In the genomic region with DNA sequence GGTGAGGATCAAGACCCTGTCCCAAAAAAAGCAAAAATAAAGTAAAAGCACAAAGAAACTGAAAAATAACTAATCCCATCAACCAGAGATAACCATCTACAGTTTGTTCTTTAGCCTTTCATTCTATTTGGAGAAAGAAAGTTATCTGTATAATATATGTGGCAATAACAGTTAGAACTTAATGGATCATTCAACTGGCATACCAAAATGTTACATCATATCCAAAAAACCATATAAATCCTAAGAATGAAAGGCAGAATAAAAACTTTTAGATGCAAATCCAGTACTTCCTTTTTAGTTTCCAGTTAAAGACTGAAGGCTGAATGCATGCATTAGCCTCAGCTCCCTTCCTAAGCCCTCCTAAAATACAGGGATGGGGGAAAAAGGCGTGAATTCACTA, we compare ENCODE assay signal across 10 cellular contexts. TPM values are rescaled to one million over a fixed set of nuclear protein-coding genes. Genes with fewer than 3 reads are reported as not detected.
DNase-seq lines count a peak whose midpoint lies in the region; ATAC-seq and TF ChIP-seq lines count a peak whose summit lies in the region.
"Had no signal": no experiment of that assay in that cellular context is flagged by ENCODE, and none has a peak within 500 bp of the region (broad histone marks: within the 10 kb centered on the region; RNA-seq: fewer than 3 reads in every experiment).

No MANE protein-coding gene starts in this region.

- no peak for DNase-seq in HCT116 (ENCODE audit: low read depth, low spot score)
- DNase-seq in MCF 10A (ENCODE audit: unreplicated experiment), result no peak
- DNase-seq in naive thymus-derived CD8-positive, alpha-beta T cell, result no peak
- no peak for DNase-seq in endodermal cell
- no peak for DNase-seq in stimulated activated CD4-positive, alpha-beta T cell treated with anti-CD3 and anti-CD28 coated beads, Interleukin-15, amount 100 ng/mL, for 24 hours
- DNase-seq: dorsolateral prefrontal cortex had no signal

- peak overlapping the region in 3 of 11 experiments; percentile 29 to 54 (median 46); a peak in 4 of 22 replicates for H3K9ac ChIP-seq in BLaER1 treated with 17β-estradiol and CSF1 and Interleukin-3, amounts not matched to agents 10 nM and 100 nM
- H3K9ac ChIP-seq in HCT116 (ENCODE audit: low read length), result no peak overlapping the region
- H3K9ac ChIP-seq in endodermal cell (ENCODE audit: extremely low read depth, low read length, poor library complexity, severe bottlenecking), result no peak overlapping the region

- H3K27ac Mint-ChIP-seq in MCF 10A (ENCODE audit: low read depth, unreplicated experiment) (peak overlapping the region; percentile 32), endodermal cell (no peak overlapping the region)
- peak overlapping the region; percentile 92 to 98 (median 97) for H3K27ac Mint-ChIP-seq in naive thymus-derived CD8-positive, alpha-beta T cell

- TSS peak; percentile 14 for BruUV-seq in HCT116 (replicated peaks; lab: Mats Ljungman, UMichigan)
- BruUV-seq in MCF 10A (replicated peaks; lab: Mats Ljungman, UMichigan), result TSS peak; percentile 50

- no peak overlapping the region for H2AFZ ChIP-seq in HCT116 (ENCODE audit: low read depth, low read length, poor library complexity, severe bottlenecking)

- peak overlapping the region in 6 of 11 experiments; percentile 39 to 77 (median 58); a peak in 10 of 22 replicates for H3K27ac ChIP-seq in BLaER1 treated with 17β-estradiol and CSF1 and Interleukin-3, amounts not matched to agents 10 nM and 100 nM
- H3K27ac ChIP-seq in HCT116 (ENCODE audit: low read depth, low read length), result no peak overlapping the region
- H3K27ac ChIP-seq in endodermal cell (ENCODE audit: low read depth, low read length), result no peak overlapping the region
- H3K27ac ChIP-seq: dorsolateral prefrontal cortex, HL-60 had no signal

- no peaks in the 10 kb centered on the region for H3K9me2 ChIP-seq in HCT116 (ENCODE audit: insufficient read depth)

- H3K36me3 ChIP-seq in BLaER1 treated with 17β-estradiol and CSF1 and Interleukin-3, amounts not matched to agents 10 nM and 100 nM, result peaks cover 0 to 22% (median 16%) of the 10 kb centered on the region in 11 experiments; a peak in 18 of 22 replicates
- H3K36me3 ChIP-seq in HCT116 (ENCODE audit: control insufficient read depth in 1 of 2, insufficient read depth in 2 of 2, low read length in 2 of 2), result no peaks in the 10 kb centered on the region
- H3K36me3 ChIP-seq in endodermal cell (ENCODE audit: control insufficient read depth, insufficient read depth, low read length), result no peaks in the 10 kb centered on the region

- WGBS in endodermal cell (ENCODE audit: insufficient coverage in 1 of 2, insufficient read length in 1 of 2), 2 experiments, result 86 to 100% methylated on average over 1 of the region's 1 CpG

- H3K4me1 ChIP-seq in BLaER1 treated with 17β-estradiol and CSF1 and Interleukin-3, amounts not matched to agents 10 nM and 100 nM, result peaks cover 38 to 83% (median 44%) of the 10 kb centered on the region in 10 experiments
- H3K4me1 ChIP-seq in HCT116 (ENCODE audit: control insufficient read depth in 1 of 2, insufficient read depth in 2 of 2, low read length in 2 of 2), result peaks cover 27 to 43% of the 10 kb centered on the region in 2 experiments
- peaks cover 17% of the 10 kb centered on the region for H3K4me1 ChIP-seq in endodermal cell (ENCODE audit: control insufficient read depth, insufficient read depth, low read length)

- RAD21 ChIA-PET in HCT116 (lab: Charles Lee; ENCODE audit: low non-redundant PET in 1 of 2, low total read pairs in 2 of 2, uncharacterized antibody in 2 of 2, unreplicated experiment in 2 of 2), result no interaction called here

- TF ChIP-seq POLR2A in HCT116 (IDR thresholded peaks at IDR 0.05; ENCODE audit: borderline replicate concordance, extremely low read depth, insufficient read depth, insufficient read length), result no peak

- no peaks in the 10 kb centered on the region for H3K27me3 Mint-ChIP-seq in MCF 10A (ENCODE audit: insufficient read depth, unreplicated experiment)
- no peaks in the 10 kb centered on the region for H3K27me3 Mint-ChIP-seq in naive thymus-derived CD8-positive, alpha-beta T cell
- no peaks in the 10 kb centered on the region for H3K27me3 Mint-ChIP-seq in endodermal cell (ENCODE audit: insufficient read depth)

- H3K36me3 Mint-ChIP-seq in MCF 10A (ENCODE audit: insufficient read depth, unreplicated experiment) (peaks cover 12% of the 10 kb centered on the region), endodermal cell (ENCODE audit: low read depth) (peaks cover 5% of the 10 kb centered on the region)
- H3K36me3 Mint-ChIP-seq in naive thymus-derived CD8-positive, alpha-beta T cell, result no peaks in the 10 kb centered on the region

- TF ChIP-seq CTCF in HCT116 (IDR thresholded peaks at IDR 0.05 in 2 of 3, conservative IDR thresholded peaks at IDR 0.05 in 1 of 3; ENCODE audit: borderline replicate concordance in 1 of 3, insufficient read depth in 1 of 3, low read depth in 2 of 3, low read length in 2 of 3) (no peak), MCF 10A (IDR thresholded peaks at IDR 0.05; ENCODE audit: unreplicated experiment) (no peak), endodermal cell (conservative IDR thresholded peaks at IDR 0.05) (no peak)

- peaks cover 5 to 81% (median 38%) of the 10 kb centered on the region in 11 experiments; a peak in 14 of 22 replicates for H4K20me1 ChIP-seq in BLaER1 treated with 17β-estradiol and CSF1 and Interleukin-3, amounts not matched to agents 10 nM and 100 nM
- no peaks in the 10 kb centered on the region for H4K20me1 ChIP-seq in HCT116 (ENCODE audit: insufficient read depth)

- H3K4me1 Mint-ChIP-seq in MCF 10A (ENCODE audit: insufficient read depth, unreplicated experiment) (peaks cover 23% of the 10 kb centered on the region), endodermal cell (peaks cover 57% of the 10 kb centered on the region)
- peaks cover 39 to 83% (median 72%) of the 10 kb centered on the region in 4 donors for H3K4me1 Mint-ChIP-seq in naive thymus-derived CD8-positive, alpha-beta T cell

- peak overlapping the region in 9 of 11 experiments; percentile 26 to 93 (median 69); a peak in 17 of 22 replicates for H3K4me2 ChIP-seq in BLaER1 treated with 17β-estradiol and CSF1 and Interleukin-3, amounts not matched to agents 10 nM and 100 nM
- peak overlapping the region; percentile 48 for H3K4me2 ChIP-seq in HCT116 (ENCODE audit: low read length)

- POLR2A ChIA-PET in HCT116 (lab: Charles Lee) (no interaction called here), MCF 10A (lab: Yijun Ruan, JAX) (interaction anchor here (1.1 to 2.1 kb wide), 5 partner anchors 12 to 216 kb away, joined by 3 to 9 read pairs (median 5); partner anchors contain the start of genes ILRUN and TAF11)
- POLR2A ChIA-PET in naive thymus-derived CD8-positive, alpha-beta T cell (lab: Charles Lee), result interaction anchor here (0.7 to 4.0 kb wide), 6 partner anchors 10 to 121 kb away, joined by 3 to 34 read pairs (median 4); partner anchors contain the start of genes ILRUN and SNRPC

- TF ChIP-seq RAD21 in HCT116 (IDR thresholded peaks at IDR 0.05; ENCODE audit: low read depth), result no peak

- H3K4me3 Mint-ChIP-seq in MCF 10A (ENCODE audit: unreplicated experiment) (no peak overlapping the region), endodermal cell (no peak overlapping the region)
- H3K4me3 Mint-ChIP-seq in naive thymus-derived CD8-positive, alpha-beta T cell, result peak overlapping the region; percentile 67 to 85 (median 78)

- peaks cover 97% of the 10 kb centered on the region for H3K79me2 ChIP-seq in HCT116 (ENCODE audit: insufficient read depth, low read length)

- ATAC-seq in HCT116, result no peak
- no peak for ATAC-seq in naive thymus-derived CD8-positive, alpha-beta T cell
- ATAC-seq in GM19035 (IDR thresholded peaks at IDR 0.05; ENCODE audit: unreplicated experiment), result no peak
- no peak for ATAC-seq in HG02938 (IDR thresholded peaks at IDR 0.05; ENCODE audit: unreplicated experiment)

- CTCF ChIA-PET in HCT116 (lab: Charles Lee), result no interaction called here
- CTCF ChIA-PET in MCF 10A (lab: Yijun Ruan, JAX), result interaction anchor here (1.0 kb wide), 1 partner anchor 35 kb away, joined by 3 read pairs; no protein-coding TSS in a partner anchor

- peak overlapping the region in 1 of 10 experiments; percentile 20; a peak in 2 of 20 replicates for H3K4me3 ChIP-seq in BLaER1 treated with 17β-estradiol and CSF1 and Interleukin-3, amounts not matched to agents 10 nM and 100 nM
- no peak overlapping the region for H3K4me3 ChIP-seq in HCT116 (replicated peaks in 1 of 2; ENCODE audit: low read depth in 1 of 2, low read length in 2 of 2)
- H3K4me3 ChIP-seq in endodermal cell (ENCODE audit: low read length), result no peak overlapping the region
- H3K4me3 ChIP-seq: dorsolateral prefrontal cortex had no signal

- intact Hi-C loops in HCT116 (cut with micrococcal nuclease) (no loop called here), MCF 10A (cut with micrococcal nuclease) (no loop called here)

- H3K27me3 ChIP-seq in BLaER1 treated with 17β-estradiol and CSF1 and Interleukin-3, amounts not matched to agents 10 nM and 100 nM, result no peaks in the 10 kb centered on the region
- H3K27me3 ChIP-seq in HCT116 (ENCODE audit: insufficient read depth, low read length), result no peaks in the 10 kb centered on the region
- H3K27me3 ChIP-seq in endodermal cell (ENCODE audit: control insufficient read depth, insufficient read depth, low read length, poor library complexity, severe bottlenecking), result no peaks in the 10 kb centered on the region
- H3K27me3 ChIP-seq: dorsolateral prefrontal cortex had no signal

- H3K9me3 Mint-ChIP-seq in MCF 10A (ENCODE audit: unreplicated experiment) (no peaks in the 10 kb centered on the region), endodermal cell (no peaks in the 10 kb centered on the region)
- no peaks in the 10 kb centered on the region for H3K9me3 Mint-ChIP-seq in naive thymus-derived CD8-positive, alpha-beta T cell

- peaks cover 0 to 7% (median 0%) of the 10 kb centered on the region in 11 experiments; a peak in 1 of 22 replicates for H3K9me3 ChIP-seq in BLaER1 treated with 17β-estradiol and CSF1 and Interleukin-3, amounts not matched to agents 10 nM and 100 nM (replicated peaks in 1 of 11)
- H3K9me3 ChIP-seq in HCT116 (ENCODE audit: control insufficient read depth in 1 of 2, insufficient read depth in 1 of 2, low read depth in 1 of 2, low read length in 2 of 2) (no peaks in the 10 kb centered on the region), endodermal cell (ENCODE audit: control insufficient read depth, low read length) (no peaks in the 10 kb centered on the region)

RNA-seq across cellular contexts. Expression of gene ILRUN, which starts 25.2 kb away (rescaled TPM):
- total RNA-seq in HCT116 (2021; ENCODE audit: unreplicated experiment), result 51.9 TPM
- polyA plus RNA-seq in HCT116 (2012), result 32.0 and 35.1 TPM in 2 replicates
- 49.2 and 50.8 TPM in 2 replicates for total RNA-seq in MCF 10A (2022)
- 10 to 100 TPM; 60.7 to 61.8 TPM for total RNA-seq in naive thymus-derived CD8-positive, alpha-beta T cell
- 10 to 100 TPM; 10.5 to 14.5 (median 11.7) TPM for polyA plus RNA-seq in naive thymus-derived CD8-positive, alpha-beta T cell
- total RNA-seq in endodermal cell, result 10 to 100 TPM; 73.0 to 90.5 TPM
- 38.0 TPM for polyA plus RNA-seq in endodermal cell (2013, experiment 1 of 2)
- polyA plus RNA-seq in endodermal cell (2013, experiment 2 of 2), result 36.6 TPM

Comparison
In these comparisons a context has a peak if more than half of its experiments do, and no peak if none do; other contexts are left out.
1. H3K27ac ChIP-seq: peak in BLaER1 treated with 17β-estradiol and CSF1 and Interleukin-3, amounts not matched to agents 10 nM and 100 nM (6 of 11); none in HCT116 (single experiment) and endodermal cell (single experiment).
2. H3K4me3 Mint-ChIP-seq: peak in naive thymus-derived CD8-positive, alpha-beta T cell (10 of 10); none in MCF 10A (single experiment) and endodermal cell (single experiment).